Comparison of ENCODE assay signal across 23 cellular contexts in the genomic region with DNA sequence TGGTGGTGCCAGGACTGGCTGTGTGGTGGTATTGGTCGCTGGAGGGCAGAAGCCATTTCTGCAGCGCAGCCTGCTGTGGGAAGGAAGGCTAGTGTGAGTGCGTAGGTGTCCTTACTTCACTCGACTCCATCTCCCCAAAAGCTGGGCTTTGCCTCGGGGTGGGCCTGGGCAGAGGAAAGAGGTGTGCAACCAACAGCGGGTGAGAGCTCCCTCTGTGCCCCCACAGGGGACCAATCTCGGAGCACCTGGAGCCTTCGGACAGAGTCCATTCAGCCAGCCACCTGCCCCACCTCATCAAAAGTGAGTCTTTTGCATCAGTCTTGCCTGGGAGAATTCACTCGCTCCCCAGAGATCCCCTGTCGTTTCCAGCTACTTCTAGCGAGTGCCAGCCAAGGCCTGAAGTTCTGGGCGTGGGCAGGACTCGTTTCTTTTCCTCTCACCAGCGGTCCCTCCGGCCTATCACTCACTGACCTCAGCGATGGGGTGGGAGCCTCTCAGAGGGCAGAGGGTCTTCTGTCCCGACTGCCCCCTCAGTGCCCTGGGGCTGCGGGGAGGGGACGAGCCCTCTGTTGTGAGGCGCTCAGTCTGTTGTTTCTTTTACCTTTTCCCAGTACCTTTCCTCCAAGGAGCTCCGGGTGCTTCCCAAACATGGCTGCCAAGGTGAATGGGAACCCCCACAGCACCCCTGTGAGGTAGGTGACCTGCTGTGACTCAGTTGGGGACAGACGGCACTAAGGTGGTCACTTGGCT. TPM values are rescaled to one million over a fixed set of nuclear protein-coding genes. Genes with fewer than 3 reads are reported as not detected.
DNase-seq lines count a peak whose midpoint lies in the region; ATAC-seq and TF ChIP-seq lines count a peak whose summit lies in the region.
"Had no signal": no experiment of that assay in that cellular context is flagged by ENCODE, and none has a peak within 500 bp of the region (broad histone marks: within the 10 kb centered on the region; RNA-seq: fewer than 3 reads in every experiment).

No MANE protein-coding gene starts in this region.

- H3K27ac ChIP-seq in right atrium auricular region (peak overlapping the region; percentile 39 to 52), uterus (no peak overlapping the region)
- H3K27ac ChIP-seq: C4-2B, GM23248, HL-60, SJSA1 had no signal

- no peak for DNase-seq in right atrium auricular region (ENCODE audit: low spot score)
- DNase-seq in Right ventricle myocardium superior, result no peak
- DNase-seq in effector memory CD8-positive, alpha-beta T cell, result no peak
- DNase-seq in posterior vena cava (ENCODE audit: low spot score), result peak; percentile 68
- no peak for DNase-seq in BE2C
- no peak for DNase-seq in uterus
- DNase-seq in activated T-helper 1 cell treated with anti-CD3 and anti-CD28 coated beads, Interleukin-12 subunit alpha, Interleukin-12 subunit beta, Interleukin-2, Interleukin-4 antibody, amounts not matched to agents 30 ng/mL and 10 ng/mL and 1 ng/mL, durations not matched to agents 14 hours and 24 hours and 36 hours (ENCODE audit: low spot score), result no peak
- DNase-seq: Caco-2; CD8-positive, alpha-beta T cell; GM23248; Karpas-422; MV-4-11; NCI-H1105; NCI-H1436 treated with DMSO at 0.1 percent for 48 hours; NCI-H1930; NCI-H2107; NCI-H524; NCI-H774 had no signal

- no peak for ATAC-seq in Right ventricle myocardium superior (ENCODE audit: poor library complexity)
- ATAC-seq in effector memory CD8-positive, alpha-beta T cell (replicated peaks), result no peak
- ATAC-seq: CD8-positive, alpha-beta T cell; HCT116 had no signal

- no peaks in the 10 kb centered on the region for H3K4me1 Mint-ChIP-seq in effector memory CD8-positive, alpha-beta T cell (ENCODE audit: low read depth in 2 of 2)
- H3K4me1 Mint-ChIP-seq in activated T-helper 1 cell treated with anti-CD3 and anti-CD28 coated beads, Interleukin-12 subunit alpha, Interleukin-12 subunit beta, Interleukin-2, Interleukin-4 antibody, amounts not matched to agents 30 ng/mL and 10 ng/mL and 1 ng/mL, durations not matched to agents 14 hours and 24 hours and 36 hours (ENCODE audit: low read depth), result no peaks in the 10 kb centered on the region

- H3K36me3 ChIP-seq in right atrium auricular region (peaks cover 90% of the 10 kb centered on the region), BE2C (peaks cover 68% of the 10 kb centered on the region), uterus (no peaks in the 10 kb centered on the region)

- TF ChIP-seq CTCF in right atrium auricular region (IDR thresholded peaks at IDR 0.05) (no peak), BE2C (IDR thresholded peaks at IDR 0.05; ENCODE audit: low read depth, low read length) (no peak), uterus (IDR thresholded peaks at IDR 0.05) (no peak)

- no peaks in the 10 kb centered on the region for H3K27me3 ChIP-seq in right atrium auricular region
- no peaks in the 10 kb centered on the region for H3K27me3 ChIP-seq in BE2C
- no peaks in the 10 kb centered on the region for H3K27me3 ChIP-seq in uterus
- H3K27me3 ChIP-seq: SJSA1 had no signal

- no peaks in the 10 kb centered on the region for H3K27me3 Mint-ChIP-seq in effector memory CD8-positive, alpha-beta T cell
- no peaks in the 10 kb centered on the region for H3K27me3 Mint-ChIP-seq in activated T-helper 1 cell treated with anti-CD3 and anti-CD28 coated beads, Interleukin-12 subunit alpha, Interleukin-12 subunit beta, Interleukin-2, Interleukin-4 antibody, amounts not matched to agents 30 ng/mL and 10 ng/mL and 1 ng/mL, durations not matched to agents 14 hours and 24 hours and 36 hours (ENCODE audit: insufficient read depth)

- H3K9me3 ChIP-seq in right atrium auricular region (no peaks in the 10 kb centered on the region), BE2C (no peaks in the 10 kb centered on the region), uterus (no peaks in the 10 kb centered on the region)
- H3K9me3 ChIP-seq: Caco-2, SJSA1 had no signal

- H3K4me3 ChIP-seq in right atrium auricular region, result no peak overlapping the region
- H3K4me3 ChIP-seq in BE2C (ENCODE audit: low read depth, low read length), result no peak overlapping the region
- H3K4me3 ChIP-seq in uterus, result no peak overlapping the region
- H3K4me3 ChIP-seq: GM23248, SJSA1 had no signal

- no peaks in the 10 kb centered on the region for H3K9me3 Mint-ChIP-seq in effector memory CD8-positive, alpha-beta T cell
- no peaks in the 10 kb centered on the region for H3K9me3 Mint-ChIP-seq in activated T-helper 1 cell treated with anti-CD3 and anti-CD28 coated beads, Interleukin-12 subunit alpha, Interleukin-12 subunit beta, Interleukin-2, Interleukin-4 antibody, amounts not matched to agents 30 ng/mL and 10 ng/mL and 1 ng/mL, durations not matched to agents 14 hours and 24 hours and 36 hours
- H3K9me3 Mint-ChIP-seq: CD8-positive, alpha-beta T cell had no signal

- peaks cover 33% of the 10 kb centered on the region for H3K36me3 Mint-ChIP-seq in effector memory CD8-positive, alpha-beta T cell (ENCODE audit: insufficient read depth)
- H3K36me3 Mint-ChIP-seq in activated T-helper 1 cell treated with anti-CD3 and anti-CD28 coated beads, Interleukin-12 subunit alpha, Interleukin-12 subunit beta, Interleukin-2, Interleukin-4 antibody, amounts not matched to agents 30 ng/mL and 10 ng/mL and 1 ng/mL, durations not matched to agents 14 hours and 24 hours and 36 hours (ENCODE audit: low read depth), result peaks cover 27% of the 10 kb centered on the region

- H3K27ac Mint-ChIP-seq in effector memory CD8-positive, alpha-beta T cell, result peak overlapping the region; percentile 22 to 44
- no peak overlapping the region for H3K27ac Mint-ChIP-seq in activated T-helper 1 cell treated with anti-CD3 and anti-CD28 coated beads, Interleukin-12 subunit alpha, Interleukin-12 subunit beta, Interleukin-2, Interleukin-4 antibody, amounts not matched to agents 30 ng/mL and 10 ng/mL and 1 ng/mL, durations not matched to agents 14 hours and 24 hours and 36 hours
- H3K27ac Mint-ChIP-seq: CD8-positive, alpha-beta T cell had no signal

- TF ChIP-seq POLR2A in uterus (IDR thresholded peaks at IDR 0.05), result no peak

- no peak overlapping the region for H3K4me3 Mint-ChIP-seq in effector memory CD8-positive, alpha-beta T cell
- no peak overlapping the region for H3K4me3 Mint-ChIP-seq in activated T-helper 1 cell treated with anti-CD3 and anti-CD28 coated beads, Interleukin-12 subunit alpha, Interleukin-12 subunit beta, Interleukin-2, Interleukin-4 antibody, amounts not matched to agents 30 ng/mL and 10 ng/mL and 1 ng/mL, durations not matched to agents 14 hours and 24 hours and 36 hours
- H3K4me3 Mint-ChIP-seq: CD8-positive, alpha-beta T cell had no signal

- peaks cover 0 to 33% of the 10 kb centered on the region in 2 donors for H3K4me1 ChIP-seq in right atrium auricular region
- H3K4me1 ChIP-seq in BE2C, result no peaks in the 10 kb centered on the region
- no peaks in the 10 kb centered on the region for H3K4me1 ChIP-seq in uterus
- H3K4me1 ChIP-seq: Caco-2, SJSA1 had no signal

- intact Hi-C loops in Right ventricle myocardium superior (cut with DNase I) (no loop called here), posterior vena cava (cut with DNase I) (no loop called here), uterus (cut with DNase I; ENCODE audit: low total_unique reads) (no loop called here)
- intact Hi-C loops in activated T-helper 1 cell treated with anti-CD3 and anti-CD28 coated beads, Interleukin-12 subunit alpha, Interleukin-12 subunit beta, Interleukin-2, Interleukin-4 antibody, amounts not matched to agents 30 ng/mL and 10 ng/mL and 1 ng/mL, durations not matched to agents 14 hours and 24 hours and 36 hours (cut with micrococcal nuclease), result no loop called here

RNA-seq across cellular contexts. Expression of a gene that starts 32.9 kb away (rescaled TPM):
- total RNA-seq in right atrium auricular region (not detected), Right ventricle myocardium superior (not detected), posterior vena cava (not detected), uterus (not detected)
- 0.40 TPM for polyA plus RNA-seq in BE2C (2012; ENCODE audit: insufficient read depth, insufficient read length, low read depth)
- 0.31 and 0.32 TPM in 2 replicates for total RNA-seq in activated T-helper 1 cell treated with anti-CD3 and anti-CD28 coated beads, Interleukin-12 subunit alpha, Interleukin-12 subunit beta, Interleukin-2, Interleukin-4 antibody, amounts not matched to agents 30 ng/mL and 10 ng/mL and 1 ng/mL, durations not matched to agents 14 hours and 24 hours and 36 hours
- total RNA-seq: A673; CD8-positive, alpha-beta T cell; GM23248; SJSA1 had no signal
- polyA plus RNA-seq: GM23248 had no signal

RNA-seq across cellular contexts. Expression of a gene that starts 52.1 kb away (rescaled TPM):
- total RNA-seq in right atrium auricular region, result 10 to 100 TPM; 21.1 to 24.8 TPM
- total RNA-seq in Right ventricle myocardium superior, result 23.0 TPM
- 10 to 100 TPM; 35.9 to 39.2 TPM for total RNA-seq in posterior vena cava
- polyA plus RNA-seq in BE2C (2012; ENCODE audit: insufficient read depth, insufficient read length, low read depth), result 206 TPM
- 10 to 100 TPM; 22.4 to 65.6 (median 38.6) TPM for total RNA-seq in uterus
- 52.6 and 54.6 TPM in 2 replicates for total RNA-seq in activated T-helper 1 cell treated with anti-CD3 and anti-CD28 coated beads, Interleukin-12 subunit alpha, Interleukin-12 subunit beta, Interleukin-2, Interleukin-4 antibody, amounts not matched to agents 30 ng/mL and 10 ng/mL and 1 ng/mL, durations not matched to agents 14 hours and 24 hours and 36 hours

Comparison
In these comparisons a context has a peak if more than half of its experiments do, and no peak if none do; other contexts are left out.
1. H3K27ac ChIP-seq: peak in right atrium auricular region (2 of 2); none in uterus (0 of 2).